ENCODE assay signal across 28 cellular contexts in genomic region chrX:117096528-117096927, GRCh38.
DNase-seq lines count a peak whose midpoint lies in the region; FAIRE-seq and TF ChIP-seq lines count a peak whose summit lies in the region.
"Had no signal": no experiment of that assay in that cellular context is flagged by ENCODE, and none has a peak within 500 bp of the region (broad histone marks: within the 10 kb centered on the region; RNA-seq: fewer than 3 reads in every experiment).

No MANE protein-coding gene starts in this region.

- H3K4me1 Mint-ChIP-seq in astrocyte (ENCODE audit: low read depth, unreplicated experiment) (no peaks in the 10 kb centered on the region), progenitor cell of endocrine pancreas (ENCODE audit: low read depth) (no peaks in the 10 kb centered on the region)
- H3K4me1 Mint-ChIP-seq: CD14-positive monocyte; CD4-positive, alpha-beta memory T cell; CD4-positive, CD25-positive, alpha-beta regulatory T cell; CD8-positive, alpha-beta memory T cell had no signal

- DNase-seq in astrocyte (ENCODE audit: low read depth) (no peak), progenitor cell of endocrine pancreas (ENCODE audit: low spot score, unreplicated experiment) (no peak), urothelium cell line (ENCODE audit: low spot score) (no peak), transverse colon (no peak), dedifferentiated amniotic fluid mesenchymal stem cell (ENCODE audit: extremely low spot score) (no peak), HCEC 1CT (no peak)
- DNase-seq: 8988T; ACHN; BE2C; C1 segment of cervical spinal cord; CD4-positive, alpha-beta memory T cell; CD4-positive, CD25-positive, alpha-beta regulatory T cell; CD8-positive, alpha-beta memory T cell; COR-L47; DMS 273 treated with DMSO at 0.1 percent for 48 hours; DMS153; DMS53; DMS79; DND-41; EL; GDM1 had no signal

- no peak for TF ChIP-seq EP300 in transverse colon (IDR thresholded peaks at IDR 0.05; ENCODE audit: low read depth)

- no peak for TF ChIP-seq CTCF in astrocyte (IDR thresholded peaks at IDR 0.05; ENCODE audit: insufficient read depth, low read depth, low read length)
- no peak for TF ChIP-seq CTCF in progenitor cell of endocrine pancreas (IDR thresholded peaks at IDR 0.05; ENCODE audit: unreplicated experiment)
- no peak for TF ChIP-seq CTCF in transverse colon (IDR thresholded peaks at IDR 0.05)

- no peaks in the 10 kb centered on the region for H3K36me3 Mint-ChIP-seq in astrocyte (ENCODE audit: low read depth, unreplicated experiment)
- no peaks in the 10 kb centered on the region for H3K36me3 Mint-ChIP-seq in progenitor cell of endocrine pancreas (ENCODE audit: insufficient read depth)
- H3K36me3 Mint-ChIP-seq: CD14-positive monocyte; CD4-positive, alpha-beta memory T cell; CD4-positive, CD25-positive, alpha-beta regulatory T cell; CD8-positive, alpha-beta memory T cell had no signal

- H3K27me3 ChIP-seq in HUES48 (ENCODE audit: control insufficient read depth, insufficient read depth, low read length): no peaks in the 10 kb centered on the region
- no peaks in the 10 kb centered on the region for H3K27me3 ChIP-seq in astrocyte (ENCODE audit: insufficient read depth, low read length)
- no peaks in the 10 kb centered on the region for H3K27me3 ChIP-seq in transverse colon
- H3K27me3 ChIP-seq: BE2C, BLaER1 had no signal

- H3K36me3 ChIP-seq in HUES48 (ENCODE audit: control insufficient read depth, insufficient read depth, low read length) (no peaks in the 10 kb centered on the region), astrocyte (ENCODE audit: insufficient read depth, low read length) (no peaks in the 10 kb centered on the region), transverse colon (no peaks in the 10 kb centered on the region)
- H3K36me3 ChIP-seq: BE2C, BLaER1 had no signal

- no peak overlapping the region for H3K27ac Mint-ChIP-seq in astrocyte (ENCODE audit: unreplicated experiment)
- H3K27ac Mint-ChIP-seq in progenitor cell of endocrine pancreas: peak overlapping the region; percentile 86
- H3K27ac Mint-ChIP-seq: CD14-positive monocyte; CD4-positive, alpha-beta memory T cell; CD4-positive, CD25-positive, alpha-beta regulatory T cell; CD8-positive, alpha-beta memory T cell had no signal

- H2AFZ ChIP-seq in astrocyte (ENCODE audit: low read depth, low read length): no peak overlapping the region

- H3K27ac ChIP-seq in HUES48 (ENCODE audit: low read depth, low read length) (no peak overlapping the region), astrocyte (ENCODE audit: low read depth, low read length) (no peak overlapping the region), transverse colon (no peak overlapping the region)
- H3K27ac ChIP-seq: BLaER1 had no signal

- H3K9me3 Mint-ChIP-seq in astrocyte (ENCODE audit: unreplicated experiment) (no peaks in the 10 kb centered on the region), progenitor cell of endocrine pancreas (ENCODE audit: low read depth) (no peaks in the 10 kb centered on the region)
- H3K9me3 Mint-ChIP-seq: CD14-positive monocyte had no signal

- no peaks in the 10 kb centered on the region for H3K27me3 Mint-ChIP-seq in astrocyte (ENCODE audit: low read depth, unreplicated experiment)
- H3K27me3 Mint-ChIP-seq in progenitor cell of endocrine pancreas: no peaks in the 10 kb centered on the region
- H3K27me3 Mint-ChIP-seq: CD4-positive, alpha-beta memory T cell; CD4-positive, CD25-positive, alpha-beta regulatory T cell; CD8-positive, alpha-beta memory T cell had no signal

- H3K4me1 ChIP-seq in HUES48 (ENCODE audit: control insufficient read depth, insufficient read depth, low read length) (no peaks in the 10 kb centered on the region), astrocyte (ENCODE audit: insufficient read depth, low read length) (no peaks in the 10 kb centered on the region), transverse colon (no peaks in the 10 kb centered on the region)
- H3K4me1 ChIP-seq: BE2C, BLaER1 had no signal

- H3K9ac ChIP-seq in HUES48 (ENCODE audit: low read depth, low read length) (no peak overlapping the region), astrocyte (ENCODE audit: low read length) (no peak overlapping the region)
- H3K9ac ChIP-seq: BLaER1 had no signal

- H3K9me3 ChIP-seq in HUES48 (ENCODE audit: control insufficient read depth, insufficient read depth, low read length) (peaks cover 51% of the 10 kb centered on the region), astrocyte (ENCODE audit: insufficient read depth, low read depth, low read length) (no peaks in the 10 kb centered on the region), transverse colon (no peaks in the 10 kb centered on the region)
- H3K9me3 ChIP-seq: BE2C had no signal

- H3K79me2 ChIP-seq in astrocyte (ENCODE audit: insufficient read depth, low read length): no peaks in the 10 kb centered on the region

- TF ChIP-seq POLR2A in transverse colon (IDR thresholded peaks at IDR 0.05): no peak

- in situ Hi-C loops in transverse colon (cut with MboI; ENCODE audit: low pct_ligation_motif_present in 1 of 4, low pct_unique_long_range_greater_than_20kb in 1 of 4, low sequenced_read_pairs in 3 of 4): no loop called here

- H3K4me3 Mint-ChIP-seq in astrocyte (ENCODE audit: unreplicated experiment) (no peak overlapping the region), progenitor cell of endocrine pancreas (ENCODE audit: low read depth) (no peak overlapping the region)
- H3K4me3 Mint-ChIP-seq: CD14-positive monocyte; CD4-positive, alpha-beta memory T cell; CD4-positive, CD25-positive, alpha-beta regulatory T cell; CD8-positive, alpha-beta memory T cell had no signal

- H3K4me3 ChIP-seq in HUES48 (ENCODE audit: low read depth, low read length) (peak overlapping the region; percentile 35; the same call in 1 of the 2 replicates), astrocyte (ENCODE audit: insufficient read depth, low read depth, low read length) (no peak overlapping the region), transverse colon (no peak overlapping the region)
- H3K4me3 ChIP-seq: BLaER1, GM12878 had no signal

- intact Hi-C loops in transverse colon (cut with DNase I; ENCODE audit: low total_unique reads): no loop called here

- FAIRE-seq in astrocyte (lab: Jason Lieb, UNC): peak; percentile 59
- FAIRE-seq in colon (lab: Jason Lieb, UNC): peak; percentile 86
- FAIRE-seq in urothelium cell line (lab: Jason Lieb, UNC): no peak
- FAIRE-seq: A204.1, GM12878, GM12892 had no signal

- H4K20me1 ChIP-seq in astrocyte (ENCODE audit: insufficient read depth, low read length): no peaks in the 10 kb centered on the region
- H4K20me1 ChIP-seq: BLaER1 had no signal

- H3K4me2 ChIP-seq in astrocyte (ENCODE audit: low read length): no peak overlapping the region
- H3K4me2 ChIP-seq: BLaER1 had no signal
